ENCODE assay signal across 25 cellular contexts in genomic region chr13:44874176-44874575, GRCh38.
"Had no signal": no experiment of that assay in that cellular context is flagged by ENCODE, and none has a peak within 500 bp of the region (broad histone marks: within the 10 kb centered on the region; RNA-seq: fewer than 3 reads in every experiment).

No MANE protein-coding gene starts in this region.

- H3K79me2 ChIP-seq: hepatocyte had no signal

- H2AFZ ChIP-seq: hepatocyte had no signal

- H3K4me1 ChIP-seq: foreskin keratinocyte, lower lobe of right lung, suprapubic skin, uterus had no signal

- H3K27ac Mint-ChIP-seq: endodermal cell; memory B cell; naive thymus-derived CD4-positive, alpha-beta T cell; stimulated activated naive B cell treated with anti-CD40 and anti-IgM and Interleukin-4, amounts not matched to agents 10 μg/mL and 1 μg/mL and 100 μg/mL, for 72 hours; type B pancreatic cell had no signal

- H3K4me3 Mint-ChIP-seq: endodermal cell; memory B cell; naive thymus-derived CD4-positive, alpha-beta T cell; nephron progenitor cell; stimulated activated naive B cell treated with anti-CD40 and anti-IgM and Interleukin-4, amounts not matched to agents 10 μg/mL and 1 μg/mL and 100 μg/mL, for 72 hours; type B pancreatic cell had no signal

- H3K9me3 ChIP-seq: pancreas, thyroid gland, uterus had no signal

- H3K36me3 Mint-ChIP-seq: memory B cell had no signal

- H3K4me2 ChIP-seq: hepatocyte had no signal

- DNase-seq: effector CD4-positive, alpha-beta T cell; endodermal cell; erythroblast; foreskin keratinocyte; kidney; left cardiac atrium; left ventricle myocardium inferior; lower lobe of right lung; naive thymus-derived CD4-positive, alpha-beta T cell; nephron progenitor cell; nucleus accumbens; stimulated activated CD4-positive, alpha-beta T cell treated with anti-CD3 and anti-CD28 coated beads, Interleukin-2, amount 100 ng/mL, for 24 hours; stimulated activated CD4-positive, alpha-beta T cell treated with anti-CD3 and anti-CD28 coated beads, Interleukin-4, amount 100 ng/mL, for 4 hours; stimulated activated naive B cell treated with anti-CD40 and anti-IgM and Interleukin-4, amounts not matched to agents 10 μg/mL and 1 μg/mL and 100 μg/mL, for 72 hours; uterus had no signal

- H3K36me3 ChIP-seq: left ventricle myocardium inferior, lower lobe of right lung, pancreas, suprapubic skin, thyroid gland, uterus had no signal

- H3K4me3 ChIP-seq: coronary artery, hepatocyte, left ventricle myocardium inferior, lower lobe of right lung, pancreas, skin epidermis, suprapubic skin, thyroid gland, uterus had no signal

- H3K27ac ChIP-seq: coronary artery, foreskin keratinocyte, hepatocyte, left ventricle myocardium inferior, lower lobe of right lung, skin epidermis, suprapubic skin, thyroid gland, uterus had no signal

- ATAC-seq: foreskin keratinocyte; naive thymus-derived CD4-positive, alpha-beta T cell; sciatic nerve; stimulated activated naive B cell treated with anti-CD40 and anti-IgM and Interleukin-4, amounts not matched to agents 10 μg/mL and 1 μg/mL and 100 μg/mL, for 72 hours had no signal

- H3K4me1 Mint-ChIP-seq: endodermal cell; memory B cell; naive thymus-derived CD4-positive, alpha-beta T cell; stimulated activated naive B cell treated with anti-CD40 and anti-IgM and Interleukin-4, amounts not matched to agents 10 μg/mL and 1 μg/mL and 100 μg/mL, for 72 hours had no signal

- H3K27me3 Mint-ChIP-seq: progenitor cell of endocrine pancreas, type B pancreatic cell had no signal

- H3K27me3 ChIP-seq: foreskin keratinocyte, hepatocyte, pancreas, thyroid gland, uterus had no signal
